ENCODE assay signal across 24 cellular contexts in the genomic region with DNA sequence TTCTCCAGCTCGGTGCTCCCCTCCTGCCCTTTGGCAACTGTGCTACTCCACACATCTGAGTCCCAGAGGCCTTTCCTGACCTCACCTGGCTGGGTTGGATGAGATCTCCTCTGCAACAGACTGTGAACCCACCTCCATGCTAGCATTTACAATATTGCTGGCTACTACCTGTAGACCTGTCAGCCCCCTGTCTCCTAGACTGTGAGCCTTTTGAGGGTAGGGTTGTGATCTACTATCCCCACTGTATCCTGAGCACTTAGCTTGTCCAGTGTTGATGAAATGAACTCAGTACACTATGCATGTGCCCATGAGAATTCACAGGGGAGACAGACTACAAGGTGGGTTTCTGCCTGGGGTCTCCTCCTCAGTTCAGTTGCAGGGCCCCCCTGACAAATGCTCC.
A peak's percentile ranks its signal among the peaks of the same experiment; 100 is the strongest.
DNase-seq lines count a peak whose midpoint lies in the region; ATAC-seq and TF ChIP-seq lines count a peak whose summit lies in the region.
"Had no signal": no experiment of that assay in that cellular context is flagged by ENCODE, and none has a peak within 500 bp of the region (broad histone marks: within the 10 kb centered on the region; RNA-seq: fewer than 3 reads in every experiment).

No MANE protein-coding gene starts in this region.

- no peak overlapping the region for H3K4me3 Mint-ChIP-seq in stimulated activated naive CD8-positive, alpha-beta T cell treated with anti-CD3 and anti-CD28 coated beads, Interleukin-15, amount 100 ng/mL, for 72 hours
- H3K4me3 Mint-ChIP-seq in glutamatergic neuron (ENCODE audit: unreplicated experiment) = no peak overlapping the region
- H3K4me3 Mint-ChIP-seq in effector memory CD8-positive, alpha-beta T cell = no peak overlapping the region
- H3K4me3 Mint-ChIP-seq: CD14-positive monocyte; CD4-positive, alpha-beta T cell; CD8-positive, alpha-beta memory T cell had no signal

- WGBS in esophagus muscularis mucosa = 89% methylated on average over 1 of the region's 1 CpG
- no CpG with 5 or more reads among the region's 1 CpG for WGBS in neuronal stem cell (ENCODE audit: extremely low coverage in 2 of 2, insufficient read length in 2 of 2, insufficient replicate concordance in 1 of 2), 2 donors

- intact Hi-C loops in esophagus muscularis mucosa (cut with DNase I) = no loop called here

- no peak overlapping the region for H3K4me3 ChIP-seq in esophagus muscularis mucosa
- no peak overlapping the region for H3K4me3 ChIP-seq in neuronal stem cell (ENCODE audit: low read length in 2 of 2)
- H3K4me3 ChIP-seq: A549; BLaER1 treated with 17β-estradiol and CSF1 and Interleukin-3, amounts not matched to agents 10 nM and 100 nM; GM12878; GM23248 had no signal

- H3K36me3 ChIP-seq in esophagus muscularis mucosa (no peaks in the 10 kb centered on the region), neuronal stem cell (replicated peaks in 1 of 2; ENCODE audit: control insufficient read depth in 2 of 2, insufficient read depth in 2 of 2, low read length in 2 of 2) (no peaks in the 10 kb centered on the region)
- H3K36me3 ChIP-seq: BE2C; BLaER1 treated with 17β-estradiol and CSF1 and Interleukin-3, amounts not matched to agents 10 nM and 100 nM had no signal

- TF ChIP-seq CTCF in esophagus muscularis mucosa (IDR thresholded peaks at IDR 0.05) = no peak
- TF ChIP-seq CTCF in glutamatergic neuron (IDR thresholded peaks at IDR 0.05; ENCODE audit: partially characterized antibody, unreplicated experiment) = no peak

- no peak overlapping the region for H2BK15ac ChIP-seq in neuronal stem cell (ENCODE audit: low read length)

- H3K9ac ChIP-seq in neuronal stem cell (ENCODE audit: low read depth, low read length, poor library complexity) = no peak overlapping the region
- H3K9ac ChIP-seq: BLaER1 treated with 17β-estradiol and CSF1 and Interleukin-3, amounts not matched to agents 10 nM and 100 nM; GM23248 had no signal

- H3K9me3 ChIP-seq in esophagus muscularis mucosa = peaks cover 0 to 7% (median 3%) of the 10 kb centered on the region in 4 donors
- no peaks in the 10 kb centered on the region for H3K9me3 ChIP-seq in neuronal stem cell (replicated peaks in 1 of 2; ENCODE audit: control insufficient read depth in 2 of 2, insufficient read depth in 1 of 2, low read depth in 1 of 2, low read length in 2 of 2)
- H3K9me3 ChIP-seq: A549; BE2C; BLaER1 treated with 17β-estradiol and CSF1 and Interleukin-3, amounts not matched to agents 10 nM and 100 nM had no signal

- H3K27me3 Mint-ChIP-seq in stimulated activated naive CD8-positive, alpha-beta T cell treated with anti-CD3 and anti-CD28 coated beads, Interleukin-15, amount 100 ng/mL, for 72 hours = peaks cover 9% of the 10 kb centered on the region
- H3K27me3 Mint-ChIP-seq in glutamatergic neuron (ENCODE audit: unreplicated experiment) = peaks cover 4% of the 10 kb centered on the region
- no peaks in the 10 kb centered on the region for H3K27me3 Mint-ChIP-seq in effector memory CD8-positive, alpha-beta T cell
- H3K27me3 Mint-ChIP-seq: CD8-positive, alpha-beta memory T cell had no signal

- ATAC-seq in stimulated activated naive CD8-positive, alpha-beta T cell treated with anti-CD3 and anti-CD28 coated beads, Interleukin-15, amount 100 ng/mL, for 72 hours = peak; percentile 28
- no peak for ATAC-seq in effector memory CD8-positive, alpha-beta T cell (replicated peaks)
- ATAC-seq: A549, GM12878 had no signal

- no peak overlapping the region for H2AFZ ChIP-seq in neuronal stem cell (ENCODE audit: low read length)
- H2AFZ ChIP-seq: GM23248 had no signal

- peak overlapping the region; percentile 11 for H3K23ac ChIP-seq in neuronal stem cell (ENCODE audit: low read depth, low read length, poor library complexity)

- H3K27ac Mint-ChIP-seq in stimulated activated naive CD8-positive, alpha-beta T cell treated with anti-CD3 and anti-CD28 coated beads, Interleukin-15, amount 100 ng/mL, for 72 hours = no peak overlapping the region
- H3K27ac Mint-ChIP-seq in glutamatergic neuron (ENCODE audit: unreplicated experiment) = no peak overlapping the region
- no peak overlapping the region for H3K27ac Mint-ChIP-seq in effector memory CD8-positive, alpha-beta T cell
- H3K27ac Mint-ChIP-seq: CD14-positive monocyte; CD4-positive, alpha-beta T cell; CD8-positive, alpha-beta memory T cell had no signal

- DNase-seq in esophagus muscularis mucosa (ENCODE audit: extremely low spot score) (peak; percentile 80), neuronal stem cell (ENCODE audit: low spot score) (no peak), SHP77 treated with DMSO at 0.1 percent for 48 hours (lab: John Stamatoyannopoulos, UW) (no peak), glutamatergic neuron (no peak)
- DNase-seq in stimulated activated naive CD8-positive, alpha-beta T cell treated with anti-CD3 and anti-CD28 coated beads, Interleukin-15, amount 100 ng/mL, for 72 hours = no peak
- no peak for DNase-seq in NK-92 treated with Interleukin-12 subunit alpha and Interleukin-12 subunit beta, amount 100 ng/mL, for 24 hours (lab: John Stamatoyannopoulos, UW)
- DNase-seq in effector memory CD8-positive, alpha-beta T cell = no peak
- DNase-seq: 8988T; ACHN; AML-193; BE2C; CD4-positive, alpha-beta T cell; CD8-positive, alpha-beta memory T cell; DMS 273 treated with DMSO at 0.1 percent for 48 hours; DMS79; EL; GDM1; GM23248; H7; HCEC 1CT had no signal

- H2AK5ac ChIP-seq in neuronal stem cell (ENCODE audit: low read depth, low read length) = no peak overlapping the region

- H3K14ac ChIP-seq in neuronal stem cell (ENCODE audit: low read length) = peak overlapping the region; percentile 94

- no peak overlapping the region for H2BK120ac ChIP-seq in neuronal stem cell (ENCODE audit: low read depth, low read length)

- H4K8ac ChIP-seq in neuronal stem cell (ENCODE audit: low read depth, low read length) = no peak overlapping the region

- no peaks in the 10 kb centered on the region for H3K4me1 Mint-ChIP-seq in stimulated activated naive CD8-positive, alpha-beta T cell treated with anti-CD3 and anti-CD28 coated beads, Interleukin-15, amount 100 ng/mL, for 72 hours
- no peaks in the 10 kb centered on the region for H3K4me1 Mint-ChIP-seq in glutamatergic neuron (ENCODE audit: low read depth, unreplicated experiment)
- no peaks in the 10 kb centered on the region for H3K4me1 Mint-ChIP-seq in effector memory CD8-positive, alpha-beta T cell (ENCODE audit: low read depth in 2 of 2)
- H3K4me1 Mint-ChIP-seq: CD14-positive monocyte; CD8-positive, alpha-beta memory T cell had no signal

- H2BK12ac ChIP-seq in neuronal stem cell (ENCODE audit: low read length) = no peak overlapping the region

- no peak overlapping the region for H3K18ac ChIP-seq in neuronal stem cell (ENCODE audit: low read length)

- H3K4me1 ChIP-seq in esophagus muscularis mucosa (no peaks in the 10 kb centered on the region), neuronal stem cell (ENCODE audit: control insufficient read depth in 2 of 2, insufficient read depth in 1 of 2, low read depth in 1 of 2, low read length in 2 of 2) (peaks cover 0 to 2% of the 10 kb centered on the region in 2 donors)
- H3K4me1 ChIP-seq: A549, BE2C had no signal

- no peaks in the 10 kb centered on the region for H3K79me1 ChIP-seq in neuronal stem cell (ENCODE audit: low read depth, low read length)

- no peak overlapping the region for H3K4ac ChIP-seq in neuronal stem cell (ENCODE audit: low read length)

- H3K27me3 ChIP-seq in esophagus muscularis mucosa (peaks cover 0 to 18% (median 0%) of the 10 kb centered on the region in 4 donors), neuronal stem cell (ENCODE audit: control insufficient read depth in 3 of 3, insufficient read depth in 3 of 3, low read depth in 1 of 3, low read length in 3 of 3) (no peaks in the 10 kb centered on the region)
- H3K27me3 ChIP-seq: BE2C; BLaER1 treated with 17β-estradiol and CSF1 and Interleukin-3, amounts not matched to agents 10 nM and 100 nM had no signal

- no peak overlapping the region for H4K91ac ChIP-seq in neuronal stem cell (ENCODE audit: low read depth, low read length, poor library complexity)

- no peak for TF ChIP-seq EP300 in esophagus muscularis mucosa (IDR thresholded peaks at IDR 0.05)

- no peak overlapping the region for H3K27ac ChIP-seq in esophagus muscularis mucosa (replicated peaks in 1 of 4)
- no peak overlapping the region for H3K27ac ChIP-seq in neuronal stem cell (replicated peaks; ENCODE audit: low read length)
- H3K27ac ChIP-seq: A549; BLaER1 treated with 17β-estradiol and CSF1 and Interleukin-3, amounts not matched to agents 10 nM and 100 nM; GM23248 had no signal

- H3K9me3 Mint-ChIP-seq in stimulated activated naive CD8-positive, alpha-beta T cell treated with anti-CD3 and anti-CD28 coated beads, Interleukin-15, amount 100 ng/mL, for 72 hours = no peaks in the 10 kb centered on the region
- H3K9me3 Mint-ChIP-seq in glutamatergic neuron (ENCODE audit: unreplicated experiment) = no peaks in the 10 kb centered on the region
- no peaks in the 10 kb centered on the region for H3K9me3 Mint-ChIP-seq in effector memory CD8-positive, alpha-beta T cell
- H3K9me3 Mint-ChIP-seq: CD14-positive monocyte; CD4-positive, alpha-beta T cell had no signal

- H3K4me2 ChIP-seq in neuronal stem cell (ENCODE audit: insufficient read depth, low read length, poor library complexity, severe bottlenecking) = no peak overlapping the region
- H3K4me2 ChIP-seq: A549; BLaER1 treated with 17β-estradiol and CSF1 and Interleukin-3, amounts not matched to agents 10 nM and 100 nM had no signal

- no peaks in the 10 kb centered on the region for H3K36me3 Mint-ChIP-seq in glutamatergic neuron (ENCODE audit: unreplicated experiment)
- H3K36me3 Mint-ChIP-seq in effector memory CD8-positive, alpha-beta T cell (ENCODE audit: insufficient read depth) = peaks cover 2% of the 10 kb centered on the region
- H3K36me3 Mint-ChIP-seq: CD14-positive monocyte; CD8-positive, alpha-beta memory T cell had no signal

- H2BK5ac ChIP-seq in neuronal stem cell (ENCODE audit: low read length) = no peak overlapping the region

- TF ChIP-seq POLR2A in esophagus muscularis mucosa (IDR thresholded peaks at IDR 0.05; ENCODE audit: low read depth) = no peak
